ENCODE assay signal across 1 cellular context in genomic region chr17:2029911-2030778, GRCh38.
TF ChIP-seq lines count a peak whose summit lies in the region.

TSS of gene DPH1 (plus strand) at chr17:2030153. CDS start at chr17:2030170, 17 bp downstream.

TF ChIP-seq in K562, 482 proteins besides CTCF, POLR2A, EP300 and RAD21 (continued from another document and continues in another):
- TF ChIP-seq ARID3B (CRISPR knock-in tag; IDR thresholded peaks at IDR 0.05; ENCODE audit: borderline replicate concordance) (no peak), SRSF3 (IDR thresholded peaks at IDR 0.05; ENCODE audit: insufficient read depth, low read length) (no peak), ZNF217 (CRISPR knock-in tag; IDR thresholded peaks at IDR 0.05) (no peak), NFATC3 (IDR thresholded peaks at IDR 0.05) (no peak), ZNF398 (CRISPR knock-in tag; IDR thresholded peaks at IDR 0.05) (no peak), PRDM10 (IDR thresholded peaks at IDR 0.05; ENCODE audit: partially characterized antibody) (no peak), RFX1 (IDR thresholded peaks at IDR 0.05) (no peak), PYGO2 (tag; IDR thresholded peaks at IDR 0.05) (no peak), ZNF133 (CRISPR knock-in tag; IDR thresholded peaks at IDR 0.05) (no peak), STAT5A (IDR thresholded peaks at IDR 0.05; ENCODE audit: borderline replicate concordance, low read length) (no peak), ZNF184 (CRISPR knock-in tag; IDR thresholded peaks at IDR 0.05) (no peak), ZNF589 (CRISPR knock-in tag; IDR thresholded peaks at IDR 0.05; ENCODE audit: low read depth) (no peak), YBX1 (IDR thresholded peaks at IDR 0.05) (no peak), SUPT5H (IDR thresholded peaks at IDR 0.05) (peak; percentile 65), DEAF1 (CRISPR knock-in tag; IDR thresholded peaks at IDR 0.05) (no peak), SP1 (CRISPR knock-in tag; IDR thresholded peaks at IDR 0.05) (peak; percentile 97), CLOCK (CRISPR knock-in tag; IDR thresholded peaks at IDR 0.05; ENCODE audit: borderline replicate concordance) (no peak), MYC (IDR thresholded peaks at IDR 0.05; ENCODE audit: low read depth, low read length) (peak; percentile 98), MYC (CRISPR knock-in tag; IDR thresholded peaks at IDR 0.05; ENCODE audit: borderline replicate concordance, low read depth) (peak; percentile 86; the same call in 1 of the 2 replicates), ZNF232 (CRISPR knock-in tag; IDR thresholded peaks at IDR 0.05) (no peak), ZHX1 (conservative IDR thresholded peaks at IDR 0.05; ENCODE audit: low read length) (0 out of 2 replicates have a peak, but pooled peaks have one; percentile 69), MCM5 (IDR thresholded peaks at IDR 0.05; ENCODE audit: low read depth) (no peak), NRF1 (conservative IDR thresholded peaks at IDR 0.05 in 1 of 2, IDR thresholded peaks at IDR 0.05 in 1 of 2) (peak; percentile 83 to 87), ZZZ3 (IDR thresholded peaks at IDR 0.05) (no peak), ZNF165 (CRISPR knock-in tag; IDR thresholded peaks at IDR 0.05; ENCODE audit: borderline replicate concordance) (no peak), SMC3 (conservative IDR thresholded peaks at IDR 0.05; ENCODE audit: insufficient read depth, low read depth, low read length) (no peak), ZNF740 (CRISPR knock-in tag; IDR thresholded peaks at IDR 0.05) (no peak), ZNF740 (tag; IDR thresholded peaks at IDR 0.05) (no peak), ZBTB9 (CRISPR knock-in tag; IDR thresholded peaks at IDR 0.05) (peak; percentile 80; the same call in 1 of the 2 replicates), GTF3C2 (IDR thresholded peaks at IDR 0.05; ENCODE audit: borderline replicate concordance, extremely low read depth, insufficient read length) (no peak), ZNF263 (CRISPR knock-in tag; IDR thresholded peaks at IDR 0.05; ENCODE audit: borderline replicate concordance) (no peak), ZNF518B (CRISPR knock-in tag; IDR thresholded peaks at IDR 0.05) (no peak)
